Comparison of ENCODE assay signal across 20 cellular contexts in the genomic region with DNA sequence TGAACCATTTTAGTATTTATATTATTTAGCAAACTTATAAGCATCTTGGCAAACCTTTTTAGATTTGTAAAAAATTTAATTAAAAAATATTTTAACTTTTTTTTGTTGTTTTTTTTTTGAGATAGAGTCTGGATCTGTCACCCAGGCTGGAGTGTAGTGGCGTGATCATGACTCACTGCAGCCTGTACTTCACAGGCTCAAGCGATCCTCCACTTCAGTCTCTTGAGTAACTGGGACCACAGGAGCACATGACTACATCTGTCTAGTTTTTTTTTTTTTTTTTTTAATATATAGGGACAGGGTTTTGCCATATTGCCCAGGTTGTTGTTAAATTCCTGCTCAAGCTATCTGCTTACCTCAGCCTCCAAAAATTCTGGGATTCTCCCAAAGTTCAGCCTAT.
DNase-seq lines count a peak whose midpoint lies in the region; ATAC-seq, FAIRE-seq and TF ChIP-seq lines count a peak whose summit lies in the region.
"Had no signal": no experiment of that assay in that cellular context is flagged by ENCODE, and none has a peak within 500 bp of the region (broad histone marks: within the 10 kb centered on the region; RNA-seq: fewer than 3 reads in every experiment).

No MANE protein-coding gene starts in this region.

- H4K20me1 ChIP-seq in K562 (replicated peaks; ENCODE audit: control insufficient read depth, insufficient read depth, low read length), result no peaks in the 10 kb centered on the region

- H3K4me2 ChIP-seq in K562 (ENCODE audit: insufficient read depth, low read length), result no peak overlapping the region

- POLR2A ChIA-PET in K562 (lab: Yijun Ruan, JAX), result no interaction called here

- no peak for FAIRE-seq in K562 (lab: Jason Lieb, UNC)

- CTCF ChIA-PET in K562 (lab: Yijun Ruan, JAX; ENCODE audit: low intra/inter-chr PET ratio), result no interaction called here

- in situ Hi-C loops in K562 (cut with MboI), result no loop called here

- no peak overlapping the region; a peak in 1 of 4 replicates for H3K9ac ChIP-seq in K562 (ENCODE audit: insufficient read depth in 1 of 2, low read depth in 2 of 2, low read length in 2 of 2)
- H3K9ac ChIP-seq: GM23248 had no signal

- H2AFZ ChIP-seq in K562 (ENCODE audit: low read depth, low read length), result no peak overlapping the region
- H2AFZ ChIP-seq: GM23248 had no signal

- H3K4me1 ChIP-seq in K562 (replicated peaks in 1 of 2; ENCODE audit: control insufficient read depth in 2 of 2, insufficient read depth in 2 of 2, low read length in 2 of 2), result no peaks in the 10 kb centered on the region
- no peaks in the 10 kb centered on the region for H3K4me1 ChIP-seq in body of pancreas
- H3K4me1 ChIP-seq: Peyer's patch had no signal

- H3K4me3 ChIP-seq in K562 (no peak overlapping the region), retinal pigment epithelial cell (ENCODE audit: low read length) (no peak overlapping the region), body of pancreas (no peak overlapping the region)
- H3K4me3 ChIP-seq: GM23248, Peyer's patch, SK-N-MC had no signal

- no peaks in the 10 kb centered on the region for H3K36me3 ChIP-seq in K562 (ENCODE audit: control insufficient read depth, insufficient read depth, low read length)
- H3K36me3 ChIP-seq in body of pancreas (replicated peaks in 1 of 2; ENCODE audit: insufficient read depth in 1 of 2, low read depth in 2 of 2), result no peaks in the 10 kb centered on the region
- H3K36me3 ChIP-seq: Peyer's patch had no signal

- DNase-seq in HS-27A (ENCODE audit: low read depth), result peak; percentile 3
- peak; percentile 12 for DNase-seq in NCI-H69 (lab: John Stamatoyannopoulos, UW)
- peak in 1 of 4 experiments; percentile 12 for DNase-seq in K562 (ENCODE audit: extremely low read depth in 1 of 4, low spot score in 3 of 4)
- peak; percentile 27 for DNase-seq in retinal pigment epithelial cell (ENCODE audit: low read depth)
- DNase-seq in GM20000 (ENCODE audit: low spot score), result no peak
- no peak for DNase-seq in body of pancreas
- no peak for DNase-seq in NCI-H345 treated with DMSO at 0.1 percent for 48 hours (lab: John Stamatoyannopoulos, UW; ENCODE audit: unreplicated experiment)
- DNase-seq: Calu3; CD4-positive, alpha-beta memory T cell; DMS79; GM23248; MM.1S; NCI-H1417 treated with DMSO at 0.1 percent for 48 hours; NCI-H1930; NCI-H2171 treated with DMSO at 0.1 percent for 48 hours; NCI-H510A; Peyer's patch had no signal

- intact Hi-C loops in K562 (cut with micrococcal nuclease) (no loop called here), body of pancreas (cut with DNase I) (no loop called here)

- ATAC-seq in K562 (peak; percentile 51; the same call in 1 of the 3 replicates), body of pancreas (no peak)
- ATAC-seq: HCT116, Right ventricle myocardium inferior had no signal

- H3K9me1 ChIP-seq in K562 (ENCODE audit: control insufficient read depth, insufficient read depth, low read length), result no peaks in the 10 kb centered on the region

- H3K27ac ChIP-seq in K562 (ENCODE audit: extremely low read depth, low read depth, low read length), result no peak overlapping the region; the same call in 2 of the 3 replicates
- no peak overlapping the region for H3K27ac ChIP-seq in body of pancreas
- H3K27ac ChIP-seq: GM23248, Peyer's patch had no signal

- H3K27me3 ChIP-seq in K562 (ENCODE audit: control insufficient read depth in 2 of 2, insufficient read depth in 2 of 2, low read length in 2 of 2) (no peaks in the 10 kb centered on the region), body of pancreas (no peaks in the 10 kb centered on the region)
- H3K27me3 ChIP-seq: Peyer's patch had no signal

- H3K79me2 ChIP-seq in K562 (ENCODE audit: control insufficient read depth, insufficient read depth, low read length), result no peaks in the 10 kb centered on the region

- TF ChIP-seq CTCF in K562 (IDR thresholded peaks at IDR 0.05 in 2 of 3, conservative IDR thresholded peaks at IDR 0.05 in 1 of 3; ENCODE audit: insufficient read depth in 2 of 3, low read depth in 1 of 3, low read length in 3 of 3), result no peak
- no peak for TF ChIP-seq CTCF in retinal pigment epithelial cell (conservative IDR thresholded peaks at IDR 0.05; ENCODE audit: low read depth, low read length)
- no peak for TF ChIP-seq CTCF in GM20000 (IDR thresholded peaks at IDR 0.05; ENCODE audit: extremely low read depth, missing control alignments)
- TF ChIP-seq CTCF in body of pancreas (IDR thresholded peaks at IDR 0.05), result no peak

- BruUV-seq in K562 (replicated peaks; lab: Mats Ljungman, UMichigan), result no TSS peak

- 0 out of 2 replicates have a peak, but pooled peaks cover 2% of the 10 kb centered on the region for H3K9me3 ChIP-seq in K562 (replicated peaks; ENCODE audit: control insufficient read depth, insufficient read depth, low read depth, low read length)
- no peaks in the 10 kb centered on the region for H3K9me3 ChIP-seq in body of pancreas
- H3K9me3 ChIP-seq: Peyer's patch had no signal

- TF ChIP-seq POLR2A in K562 (conservative IDR thresholded peaks at IDR 0.05) (no peak), body of pancreas (IDR thresholded peaks at IDR 0.05) (no peak)

- 0% methylated on average over 2 of the region's 2 CpGs for WGBS in K562 (ENCODE audit: insufficient coverage, low coverage, missing lambda C conversion rate)
- 88 to 91% methylated on average over 2 of the region's 2 CpGs for WGBS in body of pancreas, 2 donors

- no peak for TF ChIP-seq RAD21 in K562 (CRISPR knock-in tag; conservative IDR thresholded peaks at IDR 0.05 in 1 of 2, IDR thresholded peaks at IDR 0.05 in 1 of 2)

- TF ChIP-seq EP300 in K562 (IDR thresholded peaks at IDR 0.05; ENCODE audit: low read length), result no peak

TF ChIP-seq in K562, 482 proteins besides CTCF, POLR2A, EP300 and RAD21:
- TF ChIP-seq CREBBP (IDR thresholded peaks at IDR 0.05; ENCODE audit: low read depth, low read length) (no peak), FOSL1 (tag; conservative IDR thresholded peaks at IDR 0.05) (peak; percentile 66), OTX1 (CRISPR knock-in tag; IDR thresholded peaks at IDR 0.05) (no peak), ZC3H11A (IDR thresholded peaks at IDR 0.05; ENCODE audit: low read depth, low read length) (no peak), TCF7L2 (IDR thresholded peaks at IDR 0.05; ENCODE audit: low read depth, low read length) (no peak)
TF ChIP-seq in K562: peak in this region for 1.

Comparison
In these comparisons a context has a peak if more than half of its experiments do, and no peak if none do; other contexts are left out.
1. DNase-seq: peak in HS-27A (single experiment), NCI-H69 (single experiment) and retinal pigment epithelial cell (single experiment); none in GM20000 (single experiment), body of pancreas (0 of 4) and NCI-H345 treated with DMSO at 0.1 percent for 48 hours (single experiment).